ENCODE assay signal across 1 cellular context in the genomic region with DNA sequence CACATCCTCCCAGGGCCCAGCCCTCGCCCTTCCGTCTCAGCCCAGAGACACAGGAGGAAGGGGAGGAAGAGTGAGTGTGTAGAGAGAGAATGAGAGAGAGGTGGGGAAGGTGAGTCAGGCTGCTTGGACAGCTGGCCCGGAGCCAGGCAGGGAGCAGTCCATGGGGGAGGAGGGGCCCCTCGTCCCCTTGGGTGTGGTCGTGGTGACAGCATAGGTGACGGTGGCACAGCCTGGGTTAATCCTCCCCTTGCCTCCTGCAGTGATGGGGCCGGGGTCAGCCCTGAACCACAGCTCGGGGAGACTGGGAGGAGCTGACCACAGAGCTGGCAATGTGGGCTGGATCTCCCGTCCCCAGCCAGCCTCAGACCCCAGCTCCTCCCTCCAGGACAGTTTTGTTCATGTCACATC.
TF ChIP-seq lines count a peak whose summit lies in the region.

No MANE protein-coding gene starts in this region.

TF ChIP-seq in HEK293, 187 proteins besides CTCF, POLR2A, EP300 and RAD21 (continued from another document and continues in another):
- TF ChIP-seq, protein P1, sequence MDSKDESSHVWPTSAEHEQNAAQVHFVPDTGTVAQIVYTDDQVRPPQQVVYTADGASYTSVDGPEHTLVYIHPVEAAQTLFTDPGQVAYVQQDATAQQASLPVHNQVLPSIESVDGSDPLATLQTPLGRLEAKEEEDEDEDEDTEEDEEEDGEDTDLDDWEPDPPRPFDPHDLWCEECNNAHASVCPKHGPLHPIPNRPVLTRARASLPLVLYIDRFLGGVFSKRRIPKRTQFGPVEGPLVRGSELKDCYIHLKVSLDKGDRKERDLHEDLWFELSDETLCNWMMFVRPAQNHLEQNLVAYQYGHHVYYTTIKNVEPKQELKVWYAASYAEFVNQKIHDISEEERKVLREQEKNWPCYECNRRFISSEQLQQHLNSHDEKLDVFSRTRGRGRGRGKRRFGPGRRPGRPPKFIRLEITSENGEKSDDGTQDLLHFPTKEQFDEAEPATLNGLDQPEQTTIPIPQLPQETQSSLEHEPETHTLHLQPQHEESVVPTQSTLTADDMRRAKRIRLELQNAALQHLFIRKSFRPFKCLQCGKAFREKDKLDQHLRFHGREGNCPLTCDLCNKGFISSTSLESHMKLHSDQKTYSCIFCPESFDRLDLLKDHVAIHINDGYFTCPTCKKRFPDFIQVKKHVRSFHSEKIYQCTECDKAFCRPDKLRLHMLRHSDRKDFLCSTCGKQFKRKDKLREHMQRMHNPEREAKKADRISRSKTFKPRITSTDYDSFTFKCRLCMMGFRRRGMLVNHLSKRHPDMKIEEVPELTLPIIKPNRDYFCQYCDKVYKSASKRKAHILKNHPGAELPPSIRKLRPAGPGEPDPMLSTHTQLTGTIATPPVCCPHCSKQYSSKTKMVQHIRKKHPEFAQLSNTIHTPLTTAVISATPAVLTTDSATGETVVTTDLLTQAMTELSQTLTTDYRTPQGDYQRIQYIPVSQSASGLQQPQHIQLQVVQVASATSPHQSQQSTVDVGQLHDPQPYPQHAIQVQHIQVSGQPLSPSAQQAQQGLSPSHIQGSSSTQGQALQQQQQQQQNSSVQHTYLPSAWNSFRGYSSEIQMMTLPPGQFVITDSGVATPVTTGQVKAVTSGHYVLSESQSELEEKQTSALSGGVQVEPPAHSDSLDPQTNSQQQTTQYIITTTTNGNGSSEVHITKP (tag by site-specific recombination; IDR thresholded peaks at IDR 0.05): peak; percentile 61; the same call in 1 of the 2 replicates
- no peak for TF ChIP-seq ZNF10 (tag by site-specific recombination; IDR thresholded peaks at IDR 0.05)
- TF ChIP-seq PRDM1 (tag by site-specific recombination; IDR thresholded peaks at IDR 0.05): peak; percentile 68
- no peak for TF ChIP-seq ZNF76 (tag by site-specific recombination; IDR thresholded peaks at IDR 0.05; ENCODE audit: borderline replicate concordance, low read depth)
- no peak for TF ChIP-seq ZNF138 (tag by site-specific recombination; IDR thresholded peaks at IDR 0.05; ENCODE audit: borderline replicate concordance)
- no peak for TF ChIP-seq GLI4 (tag by site-specific recombination; IDR thresholded peaks at IDR 0.05)
- TF ChIP-seq OSR2 (tag by site-specific recombination; IDR thresholded peaks at IDR 0.05): no peak
- no peak for TF ChIP-seq ZBTB21 (tag by site-specific recombination; IDR thresholded peaks at IDR 0.05)
- no peak for TF ChIP-seq ZNF529 (tag by site-specific recombination; IDR thresholded peaks at IDR 0.05; ENCODE audit: insufficient replicate concordance)
- TF ChIP-seq, protein P2, sequence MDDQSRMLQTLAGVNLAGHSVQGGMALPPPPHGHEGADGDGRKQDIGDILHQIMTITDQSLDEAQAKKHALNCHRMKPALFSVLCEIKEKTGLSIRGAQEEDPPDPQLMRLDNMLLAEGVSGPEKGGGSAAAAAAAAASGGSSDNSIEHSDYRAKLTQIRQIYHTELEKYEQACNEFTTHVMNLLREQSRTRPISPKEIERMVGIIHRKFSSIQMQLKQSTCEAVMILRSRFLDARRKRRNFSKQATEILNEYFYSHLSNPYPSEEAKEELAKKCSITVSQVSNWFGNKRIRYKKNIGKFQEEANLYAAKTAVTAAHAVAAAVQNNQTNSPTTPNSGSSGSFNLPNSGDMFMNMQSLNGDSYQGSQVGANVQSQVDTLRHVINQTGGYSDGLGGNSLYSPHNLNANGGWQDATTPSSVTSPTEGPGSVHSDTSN (CRISPR knock-in tag; IDR thresholded peaks at IDR 0.05): no peak
- no peak for TF ChIP-seq ZNF707 (tag by site-specific recombination; IDR thresholded peaks at IDR 0.05)
- TF ChIP-seq, protein P3, sequence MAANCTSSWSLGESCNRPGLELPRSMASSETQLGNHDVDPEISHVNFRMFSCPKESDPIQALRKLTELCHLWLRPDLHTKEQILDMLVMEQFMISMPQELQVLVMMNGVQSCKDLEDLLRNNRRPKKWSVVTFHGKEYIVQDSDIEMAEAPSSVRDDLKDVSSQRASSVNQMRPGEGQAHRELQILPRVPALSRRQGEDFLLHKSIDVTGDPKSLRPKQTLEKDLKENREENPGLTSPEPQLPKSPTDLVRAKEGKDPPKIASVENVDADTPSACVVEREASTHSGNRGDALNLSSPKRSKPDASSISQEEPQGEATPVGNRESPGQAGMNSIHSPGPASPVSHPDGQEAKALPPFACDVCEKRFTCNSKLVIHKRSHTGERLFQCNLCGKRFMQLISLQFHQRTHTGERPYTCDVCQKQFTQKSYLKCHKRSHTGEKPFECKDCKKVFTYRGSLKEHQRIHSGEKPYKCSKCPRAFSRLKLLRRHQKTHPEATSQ (tag by site-specific recombination; IDR thresholded peaks at IDR 0.05): no peak
- no peak for TF ChIP-seq ZNF341 (tag by site-specific recombination; IDR thresholded peaks at IDR 0.05; ENCODE audit: low read depth)
- no peak for TF ChIP-seq ZNF404 (tag by site-specific recombination; IDR thresholded peaks at IDR 0.05)
- no peak for TF ChIP-seq KLF8 (tag by site-specific recombination; IDR thresholded peaks at IDR 0.05)
- TF ChIP-seq, protein P4, sequence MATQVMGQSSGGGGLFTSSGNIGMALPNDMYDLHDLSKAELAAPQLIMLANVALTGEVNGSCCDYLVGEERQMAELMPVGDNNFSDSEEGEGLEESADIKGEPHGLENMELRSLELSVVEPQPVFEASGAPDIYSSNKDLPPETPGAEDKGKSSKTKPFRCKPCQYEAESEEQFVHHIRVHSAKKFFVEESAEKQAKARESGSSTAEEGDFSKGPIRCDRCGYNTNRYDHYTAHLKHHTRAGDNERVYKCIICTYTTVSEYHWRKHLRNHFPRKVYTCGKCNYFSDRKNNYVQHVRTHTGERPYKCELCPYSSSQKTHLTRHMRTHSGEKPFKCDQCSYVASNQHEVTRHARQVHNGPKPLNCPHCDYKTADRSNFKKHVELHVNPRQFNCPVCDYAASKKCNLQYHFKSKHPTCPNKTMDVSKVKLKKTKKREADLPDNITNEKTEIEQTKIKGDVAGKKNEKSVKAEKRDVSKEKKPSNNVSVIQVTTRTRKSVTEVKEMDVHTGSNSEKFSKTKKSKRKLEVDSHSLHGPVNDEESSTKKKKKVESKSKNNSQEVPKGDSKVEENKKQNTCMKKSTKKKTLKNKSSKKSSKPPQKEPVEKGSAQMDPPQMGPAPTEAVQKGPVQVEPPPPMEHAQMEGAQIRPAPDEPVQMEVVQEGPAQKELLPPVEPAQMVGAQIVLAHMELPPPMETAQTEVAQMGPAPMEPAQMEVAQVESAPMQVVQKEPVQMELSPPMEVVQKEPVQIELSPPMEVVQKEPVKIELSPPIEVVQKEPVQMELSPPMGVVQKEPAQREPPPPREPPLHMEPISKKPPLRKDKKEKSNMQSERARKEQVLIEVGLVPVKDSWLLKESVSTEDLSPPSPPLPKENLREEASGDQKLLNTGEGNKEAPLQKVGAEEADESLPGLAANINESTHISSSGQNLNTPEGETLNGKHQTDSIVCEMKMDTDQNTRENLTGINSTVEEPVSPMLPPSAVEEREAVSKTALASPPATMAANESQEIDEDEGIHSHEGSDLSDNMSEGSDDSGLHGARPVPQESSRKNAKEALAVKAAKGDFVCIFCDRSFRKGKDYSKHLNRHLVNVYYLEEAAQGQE (tag by site-specific recombination; IDR thresholded peaks at IDR 0.05): no peak
- 0 out of 2 replicates have a peak, but pooled peaks have one; percentile 23 for TF ChIP-seq KLF16 (tag by site-specific recombination; IDR thresholded peaks at IDR 0.05)
- TF ChIP-seq ZNF350 (tag by site-specific recombination; IDR thresholded peaks at IDR 0.05): no peak
- TF ChIP-seq BCL11A (tag by site-specific recombination; IDR thresholded peaks at IDR 0.05; ENCODE audit: low read depth): no peak
- peak; percentile 96 for TF ChIP-seq KLF1 (tag by site-specific recombination; IDR thresholded peaks at IDR 0.05)
- TF ChIP-seq RBAK (tag by site-specific recombination; IDR thresholded peaks at IDR 0.05): no peak
- no peak for TF ChIP-seq IKZF3 (tag by site-specific recombination; IDR thresholded peaks at IDR 0.05)
- TF ChIP-seq ZNF174 (tag by site-specific recombination; IDR thresholded peaks at IDR 0.05): no peak
- TF ChIP-seq WT1 (tag by site-specific recombination; IDR thresholded peaks at IDR 0.05): no peak
- TF ChIP-seq ZNF37A (tag by site-specific recombination; IDR thresholded peaks at IDR 0.05): no peak
- TF ChIP-seq SP3 (tag by site-specific recombination; IDR thresholded peaks at IDR 0.05): peak; percentile 20; the same call in 1 of the 2 replicates
- TF ChIP-seq, protein P5, sequence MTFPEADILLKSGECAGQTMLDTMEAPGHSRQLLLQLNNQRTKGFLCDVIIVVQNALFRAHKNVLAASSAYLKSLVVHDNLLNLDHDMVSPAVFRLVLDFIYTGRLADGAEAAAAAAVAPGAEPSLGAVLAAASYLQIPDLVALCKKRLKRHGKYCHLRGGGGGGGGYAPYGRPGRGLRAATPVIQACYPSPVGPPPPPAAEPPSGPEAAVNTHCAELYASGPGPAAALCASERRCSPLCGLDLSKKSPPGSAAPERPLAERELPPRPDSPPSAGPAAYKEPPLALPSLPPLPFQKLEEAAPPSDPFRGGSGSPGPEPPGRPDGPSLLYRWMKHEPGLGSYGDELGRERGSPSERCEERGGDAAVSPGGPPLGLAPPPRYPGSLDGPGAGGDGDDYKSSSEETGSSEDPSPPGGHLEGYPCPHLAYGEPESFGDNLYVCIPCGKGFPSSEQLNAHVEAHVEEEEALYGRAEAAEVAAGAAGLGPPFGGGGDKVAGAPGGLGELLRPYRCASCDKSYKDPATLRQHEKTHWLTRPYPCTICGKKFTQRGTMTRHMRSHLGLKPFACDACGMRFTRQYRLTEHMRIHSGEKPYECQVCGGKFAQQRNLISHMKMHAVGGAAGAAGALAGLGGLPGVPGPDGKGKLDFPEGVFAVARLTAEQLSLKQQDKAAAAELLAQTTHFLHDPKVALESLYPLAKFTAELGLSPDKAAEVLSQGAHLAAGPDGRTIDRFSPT (tag by site-specific recombination; IDR thresholded peaks at IDR 0.05): no peak
- TF ChIP-seq ZNF530 (tag by site-specific recombination; IDR thresholded peaks at IDR 0.05; ENCODE audit: low read depth): no peak
- TF ChIP-seq, protein P6, sequence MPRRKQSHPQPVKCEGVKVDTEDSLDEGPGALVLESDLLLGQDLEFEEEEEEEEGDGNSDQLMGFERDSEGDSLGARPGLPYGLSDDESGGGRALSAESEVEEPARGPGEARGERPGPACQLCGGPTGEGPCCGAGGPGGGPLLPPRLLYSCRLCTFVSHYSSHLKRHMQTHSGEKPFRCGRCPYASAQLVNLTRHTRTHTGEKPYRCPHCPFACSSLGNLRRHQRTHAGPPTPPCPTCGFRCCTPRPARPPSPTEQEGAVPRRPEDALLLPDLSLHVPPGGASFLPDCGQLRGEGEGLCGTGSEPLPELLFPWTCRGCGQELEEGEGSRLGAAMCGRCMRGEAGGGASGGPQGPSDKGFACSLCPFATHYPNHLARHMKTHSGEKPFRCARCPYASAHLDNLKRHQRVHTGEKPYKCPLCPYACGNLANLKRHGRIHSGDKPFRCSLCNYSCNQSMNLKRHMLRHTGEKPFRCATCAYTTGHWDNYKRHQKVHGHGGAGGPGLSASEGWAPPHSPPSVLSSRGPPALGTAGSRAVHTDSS (tag by site-specific recombination; IDR thresholded peaks at IDR 0.05): no peak
- no peak for TF ChIP-seq ZNF239 (tag by site-specific recombination; IDR thresholded peaks at IDR 0.05)
- TF ChIP-seq ZNF433 (tag by site-specific recombination; IDR thresholded peaks at IDR 0.05; ENCODE audit: low read depth): no peak
- no peak for TF ChIP-seq ZNF549 (tag by site-specific recombination; IDR thresholded peaks at IDR 0.05)
- TF ChIP-seq ZNF214 (tag by site-specific recombination; IDR thresholded peaks at IDR 0.05; ENCODE audit: borderline replicate concordance): no peak
- TF ChIP-seq SALL2 (tag by site-specific recombination; IDR thresholded peaks at IDR 0.05; ENCODE audit: borderline replicate concordance): no peak
- no peak for TF ChIP-seq ZSCAN30 (tag by site-specific recombination; IDR thresholded peaks at IDR 0.05)
- TF ChIP-seq BCL11B (tag by site-specific recombination; IDR thresholded peaks at IDR 0.05; ENCODE audit: low read depth): no peak
- TF ChIP-seq ZFP3 (tag by site-specific recombination; IDR thresholded peaks at IDR 0.05; ENCODE audit: low read depth): no peak
- no peak for TF ChIP-seq ZNF23 (tag by site-specific recombination; IDR thresholded peaks at IDR 0.05; ENCODE audit: borderline replicate concordance)
- TF ChIP-seq, protein P7, sequence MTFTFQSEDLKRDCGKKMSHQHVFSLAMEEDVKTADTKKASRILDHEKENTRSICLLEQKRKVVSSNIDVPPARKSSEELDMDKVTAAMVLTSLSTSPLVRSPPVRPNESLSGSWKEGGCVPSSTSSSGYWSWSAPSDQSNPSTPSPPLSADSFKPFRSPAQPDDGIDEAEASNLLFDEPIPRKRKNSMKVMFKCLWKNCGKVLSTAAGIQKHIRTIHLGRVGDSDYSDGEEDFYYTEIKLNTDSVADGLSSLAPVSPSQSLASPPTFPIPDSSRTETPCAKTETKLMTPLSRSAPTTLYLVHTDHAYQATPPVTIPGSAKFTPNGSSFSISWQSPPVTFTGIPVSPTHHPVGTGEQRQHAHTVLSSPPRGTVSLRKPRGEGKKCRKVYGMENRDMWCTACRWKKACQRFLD (tag by site-specific recombination; IDR thresholded peaks at IDR 0.05): no peak
- TF ChIP-seq ZNF555 (tag by site-specific recombination; conservative IDR thresholded peaks at IDR 0.05): no peak
- TF ChIP-seq SETDB1 (IDR thresholded peaks at IDR 0.05; ENCODE audit: insufficient read length, low read length): no peak
- TF ChIP-seq SP7 (tag by site-specific recombination; IDR thresholded peaks at IDR 0.05): no peak
- peak; percentile 45 for TF ChIP-seq GLIS2 (tag by site-specific recombination; IDR thresholded peaks at IDR 0.05)
- TF ChIP-seq ZNF146 (tag by site-specific recombination; IDR thresholded peaks at IDR 0.05): no peak
- no peak for TF ChIP-seq ZNF660 (tag by site-specific recombination; IDR thresholded peaks at IDR 0.05)
- TF ChIP-seq, protein P8, sequence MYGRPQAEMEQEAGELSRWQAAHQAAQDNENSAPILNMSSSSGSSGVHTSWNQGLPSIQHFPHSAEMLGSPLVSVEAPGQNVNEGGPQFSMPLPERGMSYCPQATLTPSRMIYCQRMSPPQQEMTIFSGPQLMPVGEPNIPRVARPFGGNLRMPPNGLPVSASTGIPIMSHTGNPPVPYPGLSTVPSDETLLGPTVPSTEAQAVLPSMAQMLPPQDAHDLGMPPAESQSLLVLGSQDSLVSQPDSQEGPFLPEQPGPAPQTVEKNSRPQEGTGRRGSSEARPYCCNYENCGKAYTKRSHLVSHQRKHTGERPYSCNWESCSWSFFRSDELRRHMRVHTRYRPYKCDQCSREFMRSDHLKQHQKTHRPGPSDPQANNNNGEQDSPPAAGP (tag by site-specific recombination; IDR thresholded peaks at IDR 0.05): peak; percentile 94
- TF ChIP-seq ZNF560 (tag by site-specific recombination; IDR thresholded peaks at IDR 0.05; ENCODE audit: borderline replicate concordance): no peak
- TF ChIP-seq, protein P9, sequence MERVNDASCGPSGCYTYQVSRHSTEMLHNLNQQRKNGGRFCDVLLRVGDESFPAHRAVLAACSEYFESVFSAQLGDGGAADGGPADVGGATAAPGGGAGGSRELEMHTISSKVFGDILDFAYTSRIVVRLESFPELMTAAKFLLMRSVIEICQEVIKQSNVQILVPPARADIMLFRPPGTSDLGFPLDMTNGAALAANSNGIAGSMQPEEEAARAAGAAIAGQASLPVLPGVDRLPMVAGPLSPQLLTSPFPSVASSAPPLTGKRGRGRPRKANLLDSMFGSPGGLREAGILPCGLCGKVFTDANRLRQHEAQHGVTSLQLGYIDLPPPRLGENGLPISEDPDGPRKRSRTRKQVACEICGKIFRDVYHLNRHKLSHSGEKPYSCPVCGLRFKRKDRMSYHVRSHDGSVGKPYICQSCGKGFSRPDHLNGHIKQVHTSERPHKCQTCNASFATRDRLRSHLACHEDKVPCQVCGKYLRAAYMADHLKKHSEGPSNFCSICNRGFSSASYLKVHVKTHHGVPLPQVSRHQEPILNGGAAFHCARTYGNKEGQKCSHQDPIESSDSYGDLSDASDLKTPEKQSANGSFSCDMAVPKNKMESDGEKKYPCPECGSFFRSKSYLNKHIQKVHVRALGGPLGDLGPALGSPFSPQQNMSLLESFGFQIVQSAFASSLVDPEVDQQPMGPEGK (tag by site-specific recombination; IDR thresholded peaks at IDR 0.05): peak; percentile 63
